In genomic region chr5:92472981-92473566, GRCh38 we compare ENCODE assay signal across 36 cellular contexts.
"Had no signal": no experiment of that assay in that cellular context is flagged by ENCODE, and none has a peak within 500 bp of the region (broad histone marks: within the 10 kb centered on the region; RNA-seq: fewer than 3 reads in every experiment).

No MANE protein-coding gene starts in this region.

- H3K27ac ChIP-seq: adrenal gland, body of pancreas, brain microvascular endothelial cell, breast epithelium, VCaP had no signal

- H3K9me3 ChIP-seq: adrenal gland, body of pancreas had no signal

- H3K4me3 Mint-ChIP-seq: activated B cell treated with CpG ODN at 0.5 μM for 24 hours; activated CD4-positive, alpha-beta memory T cell treated with anti-CD3 and anti-CD28 coated beads for 36 hours; activated CD4-positive, alpha-beta T cell treated with anti-CD3 and anti-CD28 coated beads, Interleukin-2, amount 10 ng/mL, durations not matched to agents 24 days and 14 days; activated CD8-positive, alpha-beta T cell treated with anti-CD3 and anti-CD28 coated beads for 36 hours; activated naive CD4-positive, alpha-beta T cell treated with anti-CD3 and anti-CD28 coated beads for 36 hours; activated naive CD8-positive, alpha-beta T cell treated with anti-CD3 and anti-CD28 coated beads for 36 hours; activated T-cell treated with anti-CD3 and anti-CD28 coated beads, Interleukin-2, amount 50 U/mL, for 4 hours; activated T-cell treated with anti-CD3 and anti-CD28 coated beads, Interleukin-2, amount 50 U/mL, for 72 hours; activated T-helper 1 cell treated with anti-CD3 and anti-CD28 coated beads, Interleukin-12 subunit alpha, Interleukin-12 subunit beta, Interleukin-2, Interleukin-4 antibody, amounts not matched to agents 30 ng/mL and 10 ng/mL and 1 ng/mL, durations not matched to agents 14 hours and 24 hours and 36 hours; activated T-helper 17 cell treated with anti-CD3 and anti-CD28 coated beads, Interleukin-2, amount 50 U/mL, for 72 hours; T-helper 1 cell treated with Interleukin-12 subunit alpha and Interleukin-12 subunit beta and Interleukin-4 antibody, amounts not matched to agents 30 μg/mL and 1 μg/mL, for 36 hours; T-helper 2 cell treated with Interferon-gamma antibody and Interleukin-4, amounts not matched to agents 5 μg/mL and 100 μg/mL, for 36 hours had no signal

- H3K9me3 Mint-ChIP-seq: activated CD4-positive, alpha-beta T cell treated with anti-CD3 and anti-CD28 coated beads, Interleukin-2, amount 10 ng/mL, durations not matched to agents 24 days and 14 days had no signal

- H3K4me1 Mint-ChIP-seq: activated B cell treated with CpG ODN at 0.5 μM for 24 hours; activated CD4-positive, alpha-beta T cell treated with anti-CD3 and anti-CD28 coated beads, Interleukin-2, amount 10 ng/mL, durations not matched to agents 24 days and 14 days; activated naive CD8-positive, alpha-beta T cell treated with anti-CD3 and anti-CD28 coated beads for 36 hours; activated T-helper 17 cell treated with anti-CD3 and anti-CD28 coated beads, Interleukin-2, amount 50 U/mL, for 72 hours had no signal

- H3K27me3 Mint-ChIP-seq: activated B cell treated with CpG ODN at 0.5 μM for 24 hours; activated CD4-positive, alpha-beta memory T cell treated with anti-CD3 and anti-CD28 coated beads for 36 hours; activated CD4-positive, alpha-beta T cell treated with anti-CD3 and anti-CD28 coated beads, Interleukin-2, amount 10 ng/mL, durations not matched to agents 24 days and 14 days; activated CD8-positive, alpha-beta T cell treated with anti-CD3 and anti-CD28 coated beads for 36 hours; activated naive CD8-positive, alpha-beta T cell treated with anti-CD3 and anti-CD28 coated beads for 36 hours; activated T-helper 17 cell treated with anti-CD3 and anti-CD28 coated beads, Interleukin-2, amount 50 U/mL, for 72 hours had no signal

- H3K36me3 ChIP-seq: adrenal gland, brain microvascular endothelial cell, breast epithelium had no signal

- DNase-seq: activated B cell treated with CpG ODN at 0.5 μM for 24 hours; activated CD4-positive, alpha-beta memory T cell treated with anti-CD3 and anti-CD28 coated beads for 36 hours; activated CD4-positive, alpha-beta T cell treated with anti-CD3 and anti-CD28 coated beads for 4 hours; activated CD4-positive, alpha-beta T cell treated with anti-CD3 and anti-CD28 coated beads, Interleukin-2, amount 10 ng/mL, durations not matched to agents 24 days and 14 days; activated CD4-positive, alpha-beta T cell treated with anti-CD3 and anti-CD28 coated beads, Interleukin-2, amount 50 U/mL, for 1 hour; activated CD4-positive, alpha-beta T cell treated with anti-CD3 and anti-CD28 coated beads, Interleukin-2, amount 50 U/mL, for 4 hours; activated CD4-positive, CD25-positive, alpha-beta regulatory T cell treated with anti-CD3 and anti-CD28 coated beads, Interleukin-2, amount 50 U/mL, for 72 hours; activated CD8-positive, alpha-beta memory T cell treated with anti-CD3 and anti-CD28 coated beads, Interleukin-2, amount 50 U/mL, for 4 hours; activated CD8-positive, alpha-beta T cell treated with anti-CD3 and anti-CD28 coated beads for 36 hours; activated effector memory CD4-positive, alpha-beta T cell treated with anti-CD3 and anti-CD28 coated beads, Interleukin-2, amount 50 U/mL, for 16 hours; activated gamma-delta T cell treated with Interleukin-2 at 50 U/mL for 16 hours; activated naive CD4-positive, alpha-beta T cell; activated naive CD4-positive, alpha-beta T cell treated with anti-CD3 and anti-CD28 coated beads for 36 hours; activated naive CD4-positive, alpha-beta T cell treated with anti-CD3 and anti-CD28 coated beads, Interleukin-2, amount 50 U/mL, for 16 hours; activated naive CD8-positive, alpha-beta T cell treated with anti-CD3 and anti-CD28 coated beads for 36 hours; activated T-cell treated with anti-CD3 and anti-CD28 coated beads for 4 hours; activated T-cell treated with anti-CD3 and anti-CD28 coated beads, Interleukin-2, amount 50 U/mL, for 1 hour; activated T-cell treated with anti-CD3 and anti-CD28 coated beads, Interleukin-2, amount 50 U/mL, for 4 hours; activated T-cell treated with anti-CD3 and anti-CD28 coated beads, Interleukin-2, amount 50 U/mL, for 72 hours; adrenal gland; amniotic stem cell; aorta; body of pancreas; brain microvascular endothelial cell; central memory CD4-positive, alpha-beta T cell; T-helper 2 cell; T-helper 9 cell had no signal

- H3K36me3 Mint-ChIP-seq: activated CD4-positive, alpha-beta memory T cell treated with anti-CD3 and anti-CD28 coated beads for 36 hours; activated naive CD4-positive, alpha-beta T cell treated with anti-CD3 and anti-CD28 coated beads, Interleukin-2, amount 50 U/mL, for 72 hours; activated naive CD8-positive, alpha-beta T cell treated with anti-CD3 and anti-CD28 coated beads for 36 hours had no signal

- ATAC-seq: activated CD8-positive, alpha-beta T cell treated with anti-CD3 and anti-CD28 coated beads for 36 hours; activated naive CD4-positive, alpha-beta T cell treated with anti-CD3 and anti-CD28 coated beads, Interleukin-2, amount 50 U/mL, for 72 hours; activated T-cell treated with anti-CD3 and anti-CD28 coated beads, Interleukin-2, amount 50 U/mL, for 4 hours; activated T-cell treated with anti-CD3 and anti-CD28 coated beads, Interleukin-2, amount 50 U/mL, for 72 hours; activated T-helper 17 cell treated with anti-CD3 and anti-CD28 coated beads, Interleukin-2, amount 50 U/mL, for 72 hours; body of pancreas had no signal

- H3K27me3 ChIP-seq: adrenal gland, body of pancreas, brain microvascular endothelial cell, breast epithelium had no signal

- H3K4me1 ChIP-seq: adrenal gland, body of pancreas, breast epithelium had no signal

- H3K4me3 ChIP-seq: adrenal gland, body of pancreas, breast epithelium had no signal

- FAIRE-seq: astrocyte, TTC549 had no signal

- H3K27ac Mint-ChIP-seq: activated B cell treated with CpG ODN at 0.5 μM for 24 hours; activated CD4-positive, alpha-beta memory T cell treated with anti-CD3 and anti-CD28 coated beads for 36 hours; activated CD4-positive, alpha-beta T cell treated with anti-CD3 and anti-CD28 coated beads, Interleukin-2, amount 10 ng/mL, durations not matched to agents 24 days and 14 days; activated CD8-positive, alpha-beta T cell treated with anti-CD3 and anti-CD28 coated beads for 36 hours; activated naive CD4-positive, alpha-beta T cell treated with anti-CD3 and anti-CD28 coated beads for 36 hours; activated naive CD4-positive, alpha-beta T cell treated with anti-CD3 and anti-CD28 coated beads, Interleukin-2, amount 50 U/mL, for 72 hours; activated naive CD8-positive, alpha-beta T cell treated with anti-CD3 and anti-CD28 coated beads for 36 hours; activated T-cell treated with anti-CD3 and anti-CD28 coated beads, Interleukin-2, amount 50 U/mL, for 72 hours; activated T-helper 1 cell treated with anti-CD3 and anti-CD28 coated beads, Interleukin-12 subunit alpha, Interleukin-12 subunit beta, Interleukin-2, Interleukin-4 antibody, amounts not matched to agents 30 ng/mL and 10 ng/mL and 1 ng/mL, durations not matched to agents 14 hours and 24 hours and 36 hours; activated T-helper 17 cell treated with anti-CD3 and anti-CD28 coated beads, Interleukin-2, amount 50 U/mL, for 72 hours; T-helper 1 cell treated with Interleukin-12 subunit alpha and Interleukin-12 subunit beta and Interleukin-4 antibody, amounts not matched to agents 30 μg/mL and 1 μg/mL, for 36 hours; T-helper 2 cell treated with Interferon-gamma antibody and Interleukin-4, amounts not matched to agents 5 μg/mL and 100 μg/mL, for 36 hours had no signal
